ENCODE assay signal across 26 cellular contexts in the genomic region with DNA sequence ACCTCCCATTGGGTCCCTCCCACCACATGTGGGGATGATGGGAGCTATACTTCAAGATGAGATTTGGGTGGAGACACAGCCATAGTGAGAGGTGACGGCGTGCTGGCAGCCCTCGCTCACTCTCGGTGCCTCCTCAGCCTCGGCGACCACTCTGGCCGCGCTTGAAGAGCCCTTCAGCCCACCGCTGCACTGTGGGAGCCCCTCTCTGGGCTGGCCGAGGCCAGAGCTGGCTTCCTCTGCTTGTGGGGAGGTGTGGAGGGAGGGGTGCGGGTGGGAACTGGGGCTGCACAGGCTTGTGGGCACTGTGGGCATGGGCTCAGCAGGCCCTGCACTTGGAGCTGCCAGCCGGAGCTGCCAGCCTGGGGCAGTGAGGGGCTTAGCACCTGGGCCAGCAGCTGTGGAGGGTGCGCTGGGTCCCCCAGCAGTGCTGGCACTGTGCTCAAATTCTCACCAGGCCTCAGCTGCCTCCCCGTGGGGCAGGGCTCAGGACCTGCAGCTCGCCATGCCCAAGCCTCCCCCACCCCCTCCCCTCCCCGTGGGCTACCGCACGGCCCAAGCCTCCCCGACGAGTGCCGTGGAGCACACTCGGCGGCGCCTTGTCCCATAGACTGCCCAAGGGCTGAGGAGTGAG.
"Had no signal": no experiment of that assay in that cellular context is flagged by ENCODE, and none has a peak within 500 bp of the region (broad histone marks: within the 10 kb centered on the region; RNA-seq: fewer than 3 reads in every experiment).

No MANE protein-coding gene starts in this region.

- H3K27ac Mint-ChIP-seq: naive thymus-derived CD4-positive, alpha-beta T cell; natural killer cell; nephron; neural progenitor cell; progenitor cell of endocrine pancreas; stimulated activated effector memory CD8-positive, alpha-beta T cell treated with anti-CD3 and anti-CD28 coated beads, Interleukin-12 subunit alpha, Interleukin-12 subunit beta, amount 100 ng/mL, for 72 hours; stimulated activated naive CD8-positive, alpha-beta T cell treated with anti-CD3 and anti-CD28 coated beads, Interleukin-15, Interleukin-2, amounts not matched to agents 100 ng/mL and 50 ng/mL, for 24 hours; type B pancreatic cell had no signal

- DNase-seq: naive thymus-derived CD4-positive, alpha-beta T cell; natural killer cell; occipital lobe; ovary; posterior cingulate gyrus; psoas muscle; right lobe of liver; sigmoid colon; small intestine; stimulated activated CD4-positive, alpha-beta T cell treated with anti-CD3 and anti-CD28 coated beads, Interleukin-15, amount 100 ng/mL, for 24 hours; stimulated activated CD4-positive, alpha-beta T cell treated with anti-CD3 and anti-CD28 coated beads, Interleukin-2, amount 100 ng/mL, for 24 hours; stimulated activated CD4-positive, alpha-beta T cell treated with anti-CD3 and anti-CD28 coated beads, Interleukin-2, amount 100 ng/mL, for 48 hours; stimulated activated CD4-positive, alpha-beta T cell treated with anti-CD3 and anti-CD28 coated beads, Interleukin-4, amount 100 ng/mL, for 24 hours; stimulated activated naive CD4-positive, alpha-beta T cell; substantia nigra; tibial artery; transverse colon; upper lobe of right lung; uterus had no signal

- H3K9me3 Mint-ChIP-seq: stimulated activated effector memory CD8-positive, alpha-beta T cell treated with anti-CD3 and anti-CD28 coated beads, Interleukin-12 subunit alpha, Interleukin-12 subunit beta, amount 100 ng/mL, for 72 hours; stimulated activated naive CD8-positive, alpha-beta T cell treated with anti-CD3 and anti-CD28 coated beads, Interleukin-15, Interleukin-2, amounts not matched to agents 100 ng/mL and 50 ng/mL, for 24 hours had no signal

- H3K27me3 Mint-ChIP-seq: progenitor cell of endocrine pancreas, type B pancreatic cell had no signal

- ATAC-seq: naive thymus-derived CD4-positive, alpha-beta T cell; natural killer cell; psoas muscle; right cardiac atrium; right lobe of liver; stimulated activated effector memory CD8-positive, alpha-beta T cell treated with anti-CD3 and anti-CD28 coated beads, Interleukin-12 subunit alpha, Interleukin-12 subunit beta, amount 100 ng/mL, for 72 hours; upper lobe of right lung had no signal

- H3K4me1 Mint-ChIP-seq: naive thymus-derived CD4-positive, alpha-beta T cell; natural killer cell; nephron; neural progenitor cell; stimulated activated effector memory CD8-positive, alpha-beta T cell treated with anti-CD3 and anti-CD28 coated beads, Interleukin-12 subunit alpha, Interleukin-12 subunit beta, amount 100 ng/mL, for 72 hours had no signal

- H3K4me3 Mint-ChIP-seq: naive thymus-derived CD4-positive, alpha-beta T cell; natural killer cell; nephron; neural progenitor cell; stimulated activated effector memory CD8-positive, alpha-beta T cell treated with anti-CD3 and anti-CD28 coated beads, Interleukin-12 subunit alpha, Interleukin-12 subunit beta, amount 100 ng/mL, for 72 hours; stimulated activated naive CD8-positive, alpha-beta T cell treated with anti-CD3 and anti-CD28 coated beads, Interleukin-15, Interleukin-2, amounts not matched to agents 100 ng/mL and 50 ng/mL, for 24 hours; type B pancreatic cell had no signal

- H3K36me3 Mint-ChIP-seq: naive thymus-derived CD4-positive, alpha-beta T cell; natural killer cell; neural progenitor cell; stimulated activated effector memory CD8-positive, alpha-beta T cell treated with anti-CD3 and anti-CD28 coated beads, Interleukin-12 subunit alpha, Interleukin-12 subunit beta, amount 100 ng/mL, for 72 hours; type B pancreatic cell had no signal
